22 cellular contexts compared by ENCODE assay signal in genomic region chr21:25907573-25908275, GRCh38.
A peak's percentile ranks its signal among the peaks of the same experiment; 100 is the strongest.
DNase-seq lines count a peak whose midpoint lies in the region; ATAC-seq and TF ChIP-seq lines count a peak whose summit lies in the region.
"Had no signal": no experiment of that assay in that cellular context is flagged by ENCODE, and none has a peak within 500 bp of the region (broad histone marks: within the 10 kb centered on the region; RNA-seq: fewer than 3 reads in every experiment).

No MANE protein-coding gene starts in this region.

- peaks cover 1% of the 10 kb centered on the region for H3K27me3 Mint-ChIP-seq in HFFc6 (ENCODE audit: insufficient read depth)
- H3K27me3 Mint-ChIP-seq: CD4-positive, CD25-positive, alpha-beta regulatory T cell had no signal

- H3K36me3 ChIP-seq in transverse colon = no peaks in the 10 kb centered on the region

- peaks cover 15% of the 10 kb centered on the region for H3K4me1 Mint-ChIP-seq in HFFc6 (ENCODE audit: low read depth)
- H3K4me1 Mint-ChIP-seq: CD4-positive, CD25-positive, alpha-beta regulatory T cell had no signal

- no peak for DNase-seq in Right ventricle myocardium inferior (ENCODE audit: missing footprints)
- DNase-seq in cardiac septum (ENCODE audit: low spot score) = no peak
- peak in 1 of 10 donors; percentile 40 for DNase-seq in dorsolateral prefrontal cortex
- DNase-seq in medulla oblongata (ENCODE audit: extremely low spot score) = peak; percentile 77
- peak; percentile 58 for DNase-seq in transverse colon
- no peak for DNase-seq in HFFc6
- DNase-seq in coronary artery (ENCODE audit: low spot score) = no peak
- DNase-seq: activated effector memory CD4-positive, alpha-beta T cell treated with Interleukin-2 at 50 U/mL for 16 hours; CD4-positive, CD25-positive, alpha-beta regulatory T cell; effector memory CD4-positive, alpha-beta T cell; EL; foreskin fibroblast; HCEC 1CT; KBM-7; NCI-H146; NCI-H510A; stimulated activated CD4-positive, alpha-beta T cell treated with anti-CD3 and anti-CD28 coated beads, Interleukin-15, amount 100 ng/mL, for 24 hours; WERI-Rb-1 had no signal

- H3K4me3 Mint-ChIP-seq in HFFc6 = no peak overlapping the region
- H3K4me3 Mint-ChIP-seq: CD4-positive, CD25-positive, alpha-beta regulatory T cell had no signal

- H3K4me3 ChIP-seq in dorsolateral prefrontal cortex (peak overlapping the region in 5 of 59 donors; percentile 6 to 18 (median 11)), transverse colon (peak overlapping the region in 1 of 4 donors; percentile 4), coronary artery (no peak overlapping the region)
- H3K4me3 ChIP-seq: A549, GM12878 had no signal

- intact Hi-C loops in Right ventricle myocardium inferior (cut with DNase I) = no loop called here
- intact Hi-C loops in cardiac septum (cut with DNase I) = no loop called here
- intact Hi-C loops in dorsolateral prefrontal cortex (cut with DNase I) = no loop called here
- intact Hi-C loops in transverse colon (cut with DNase I; ENCODE audit: low total_unique reads) = no loop called here

- TF ChIP-seq CTCF in dorsolateral prefrontal cortex (IDR thresholded peaks at IDR 0.05 in 54 of 56, conservative IDR thresholded peaks at IDR 0.05 in 2 of 56; ENCODE audit: low read depth in 1 of 56, partially characterized antibody in 56 of 56) = peak in 2 of 56 donors; percentile 11 to 17
- TF ChIP-seq CTCF in transverse colon (IDR thresholded peaks at IDR 0.05) = no peak
- no peak for TF ChIP-seq CTCF in HFFc6 (IDR thresholded peaks at IDR 0.05)
- TF ChIP-seq CTCF in coronary artery (IDR thresholded peaks at IDR 0.05) = no peak

- 32 to 38% methylated on average over 3 of the region's 3 CpGs for WGBS in transverse colon (ENCODE audit: low coverage in 1 of 2), 2 donors

- no peak for TF ChIP-seq EP300 in transverse colon (IDR thresholded peaks at IDR 0.05; ENCODE audit: low read depth)

- in situ Hi-C loops in transverse colon (cut with MboI; ENCODE audit: low pct_ligation_motif_present in 1 of 4, low pct_unique_long_range_greater_than_20kb in 1 of 4, low sequenced_read_pairs in 3 of 4) = no loop called here

- H3K9me3 Mint-ChIP-seq in HFFc6 = no peaks in the 10 kb centered on the region
- H3K9me3 Mint-ChIP-seq: CD4-positive, CD25-positive, alpha-beta regulatory T cell had no signal

- TF ChIP-seq POLR2A in transverse colon (IDR thresholded peaks at IDR 0.05) = peak; percentile 21

- H3K27ac ChIP-seq in dorsolateral prefrontal cortex (peak overlapping the region; percentile 7 to 92 (median 81)), transverse colon (peak overlapping the region; percentile 66 to 80 (median 72)), coronary artery (no peak overlapping the region)
- H3K27ac ChIP-seq: A549, parathyroid adenoma, WERI-Rb-1 had no signal

- ATAC-seq in Right ventricle myocardium inferior (peak; percentile 56), HG03095 (IDR thresholded peaks at IDR 0.05; ENCODE audit: unreplicated experiment) (no peak)
- ATAC-seq: A549, GM12878 had no signal

- no peaks in the 10 kb centered on the region for H3K27me3 ChIP-seq in dorsolateral prefrontal cortex
- H3K27me3 ChIP-seq in transverse colon = no peaks in the 10 kb centered on the region

- H3K9me3 ChIP-seq in transverse colon = no peaks in the 10 kb centered on the region
- H3K9me3 ChIP-seq: A549 had no signal

- peaks cover 25% of the 10 kb centered on the region for H3K36me3 Mint-ChIP-seq in HFFc6 (ENCODE audit: low read depth)
- H3K36me3 Mint-ChIP-seq: CD4-positive, CD25-positive, alpha-beta regulatory T cell had no signal

- H3K27ac Mint-ChIP-seq in HFFc6 = no peak overlapping the region
- H3K27ac Mint-ChIP-seq: CD4-positive, CD25-positive, alpha-beta regulatory T cell had no signal

- H3K4me1 ChIP-seq in transverse colon = peaks cover 14 to 70% (median 50%) of the 10 kb centered on the region in 4 donors
- H3K4me1 ChIP-seq: A549, parathyroid adenoma had no signal

Comparison
In these comparisons a context has a peak if more than half of its experiments do, and no peak if none do; other contexts are left out.
1. DNase-seq: peak in medulla oblongata (single experiment) and transverse colon (single experiment); none in Right ventricle myocardium inferior (single experiment), cardiac septum (single experiment), HFFc6 (single experiment) and coronary artery (single experiment).
2. H3K27ac ChIP-seq: peak in dorsolateral prefrontal cortex (59 of 59) and transverse colon (4 of 4); none in coronary artery (0 of 2).